8 cellular contexts compared by ENCODE assay signal in the genomic region with DNA sequence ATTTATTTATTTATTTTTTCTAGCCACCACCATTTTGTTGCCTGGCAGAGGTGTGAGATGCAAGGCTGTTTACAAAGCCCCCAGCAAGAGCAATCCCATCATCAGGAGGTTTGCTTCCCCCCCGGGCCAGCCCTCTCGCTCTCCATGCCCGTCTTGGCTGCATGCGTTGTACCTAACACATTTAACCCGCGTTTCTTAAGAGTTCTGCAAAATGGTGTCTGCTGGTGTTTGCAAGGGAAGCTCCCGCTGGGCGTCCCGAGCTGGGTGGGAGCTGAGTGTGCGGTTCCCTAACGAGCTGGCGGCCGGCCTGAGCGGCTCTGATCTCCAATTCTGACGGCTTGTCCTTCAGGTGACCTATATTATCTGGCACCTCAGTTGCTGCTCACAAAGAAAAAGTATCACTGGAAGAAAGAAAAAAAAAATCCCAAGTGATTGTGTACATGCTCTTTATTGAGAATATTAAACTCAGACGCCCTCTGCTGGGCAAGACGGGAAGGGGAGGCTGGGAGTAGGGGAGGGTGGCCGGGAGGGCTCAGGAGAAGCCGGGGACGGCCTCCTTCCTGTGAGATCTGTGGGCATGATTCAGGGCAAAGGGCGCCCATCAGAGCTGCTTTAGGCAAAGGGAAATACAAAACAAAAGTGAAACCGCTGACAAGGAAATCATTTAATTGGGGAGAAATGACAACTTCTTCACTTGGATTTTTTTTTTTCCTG.
DNase-seq lines count a peak whose midpoint lies in the region; ATAC-seq and TF ChIP-seq lines count a peak whose summit lies in the region.

No MANE protein-coding gene starts in this region.

- H2BK12ac ChIP-seq in H9 (ENCODE audit: insufficient read length, low read depth, low read length) = no peak overlapping the region

- no peak overlapping the region for H4K8ac ChIP-seq in H9 (replicated peaks; ENCODE audit: insufficient read length, low read depth, low read length)

- H3K4me3 Mint-ChIP-seq in H9 = peak overlapping the region; percentile 77 to 82
- peak overlapping the region; percentile 85 for H3K4me3 Mint-ChIP-seq in activated naive CD8-positive, alpha-beta T cell treated with anti-CD3 and anti-CD28 coated beads for 36 hours

- H3K4ac ChIP-seq in H9 (ENCODE audit: low read depth, low read length) = no peak overlapping the region

- H3K27ac ChIP-seq in H9 (ENCODE audit: insufficient read length, low read depth, low read length) (no peak overlapping the region), parathyroid adenoma (peak overlapping the region; percentile 96), tibial artery (peak overlapping the region; percentile 78 to 81)

- peak; percentile 92 for ATAC-seq in Right ventricle myocardium superior (ENCODE audit: poor library complexity)

- no peak overlapping the region for H2BK120ac ChIP-seq in H9 (ENCODE audit: low read depth, low read length, poor library complexity, severe bottlenecking)

- H4K5ac ChIP-seq in H9 (ENCODE audit: insufficient read length, low read depth, low read length) = no peak overlapping the region

- H2BK20ac ChIP-seq in H9 (ENCODE audit: low read depth, low read length, poor library complexity, severe bottlenecking) = no peak overlapping the region

- no peaks in the 10 kb centered on the region for H3K36me3 ChIP-seq in parathyroid adenoma (ENCODE audit: control insufficient read depth, insufficient read depth, low read length)
- no peaks in the 10 kb centered on the region for H3K36me3 ChIP-seq in tibial artery

- H3K79me1 ChIP-seq in H9 (ENCODE audit: insufficient read depth, low read depth, low read length, poor library complexity, severe bottlenecking) = no peaks in the 10 kb centered on the region

- no peak overlapping the region for H2BK15ac ChIP-seq in H9 (ENCODE audit: low read depth, low read length)

- WGBS in H9 (ENCODE audit: extremely low coverage, insufficient read length, low lambda C conversion rate) = no CpG with 5 or more reads among the region's 22 CpGs

- H3K27me3 Mint-ChIP-seq in H9 (ENCODE audit: low read depth) = no peaks in the 10 kb centered on the region; the same call in 1 of the 2 replicates
- H3K27me3 Mint-ChIP-seq in activated naive CD8-positive, alpha-beta T cell treated with anti-CD3 and anti-CD28 coated beads for 36 hours = no peaks in the 10 kb centered on the region

- no peak overlapping the region for H2BK5ac ChIP-seq in H9 (ENCODE audit: insufficient read length, low read length)

- no peak for TF ChIP-seq POLR2A in NB4 (IDR thresholded peaks at IDR 0.05; ENCODE audit: extremely low read depth, insufficient read length)

- no peak overlapping the region for H3K56ac ChIP-seq in H9 (ENCODE audit: insufficient read length, low read depth, low read length)

- peaks cover 7% of the 10 kb centered on the region in 2 experiments for H3K9me3 Mint-ChIP-seq in H9
- peaks cover 2% of the 10 kb centered on the region for H3K9me3 Mint-ChIP-seq in activated naive CD8-positive, alpha-beta T cell treated with anti-CD3 and anti-CD28 coated beads for 36 hours

- H2AFZ ChIP-seq in H9 (ENCODE audit: low read length) (no peak overlapping the region), parathyroid adenoma (peak overlapping the region; percentile 95)

- H3K4me2 ChIP-seq in H9 (ENCODE audit: insufficient read depth, insufficient read length, low read length) = peak overlapping the region; percentile 75
- H3K4me2 ChIP-seq in parathyroid adenoma (ENCODE audit: low read length) = peak overlapping the region; percentile 87

- peaks cover 4% of the 10 kb centered on the region for H3K9me3 ChIP-seq in H9 (ENCODE audit: control insufficient read depth, low read depth, low read length)
- no peaks in the 10 kb centered on the region for H3K9me3 ChIP-seq in parathyroid adenoma (ENCODE audit: control insufficient read depth, low read length)
- no peaks in the 10 kb centered on the region for H3K9me3 ChIP-seq in tibial artery

- H2AK5ac ChIP-seq in H9 (ENCODE audit: insufficient read length, low read length) = no peak overlapping the region

- H3K23ac ChIP-seq in H9 (ENCODE audit: insufficient read length, low read depth, low read length) = no peak overlapping the region

- DNase-seq in EL = peak; percentile 96
- DNase-seq in H9 = peak; percentile 87
- DNase-seq in NB4 (ENCODE audit: low read depth) = peak; percentile 97
- peak; percentile 85 for DNase-seq in SKM-1 treated with dmso at 0.1 percent for 144 hours (lab: John Stamatoyannopoulos, UW; ENCODE audit: unreplicated experiment)
- peak; percentile 89 for DNase-seq in activated naive CD8-positive, alpha-beta T cell treated with anti-CD3 and anti-CD28 coated beads for 36 hours
- DNase-seq in Right ventricle myocardium superior = peak; percentile 97
- DNase-seq in tibial artery = peak; percentile 97 to 99

- peak; percentile 92 for TF ChIP-seq CTCF in H9 (conservative IDR thresholded peaks at IDR 0.05)
- TF ChIP-seq CTCF in NB4 (IDR thresholded peaks at IDR 0.05; ENCODE audit: low read depth, low read length) = peak; percentile 82
- TF ChIP-seq CTCF in parathyroid adenoma (IDR thresholded peaks at IDR 0.05) = peak; percentile 95
- TF ChIP-seq CTCF in tibial artery (IDR thresholded peaks at IDR 0.05) = peak; percentile 90 to 92

- H3K36me3 Mint-ChIP-seq in H9 (ENCODE audit: insufficient read depth in 1 of 3, low read depth in 3 of 3) = peaks cover 5 to 7% (median 6%) of the 10 kb centered on the region in 3 experiments; a peak in 6 of 7 replicates
- H3K36me3 Mint-ChIP-seq in activated naive CD8-positive, alpha-beta T cell treated with anti-CD3 and anti-CD28 coated beads for 36 hours = peaks cover 6% of the 10 kb centered on the region

- H3K4me1 ChIP-seq in H9 (ENCODE audit: insufficient read depth, low read length) (peaks cover 8% of the 10 kb centered on the region; the same call in 1 of the 2 replicates), parathyroid adenoma (peaks cover 26% of the 10 kb centered on the region), tibial artery (peaks cover 4 to 33% (median 25%) of the 10 kb centered on the region in 4 donors)

- H3K9ac ChIP-seq in H9 (ENCODE audit: extremely low read depth, insufficient read length, low read length) = peak overlapping the region; percentile 65
- H3K9ac ChIP-seq in parathyroid adenoma = peak overlapping the region; percentile 38

- no peaks in the 10 kb centered on the region for H3K23me2 ChIP-seq in H9 (ENCODE audit: insufficient read length, low read depth, low read length, poor library complexity, severe bottlenecking)

- no peak overlapping the region for H4K91ac ChIP-seq in H9 (ENCODE audit: insufficient read length, low read depth, low read length)

- H3T11ph ChIP-seq in H9 (ENCODE audit: low read length) = no peak overlapping the region

- H3K14ac ChIP-seq in H9 (ENCODE audit: insufficient read depth, low read length) = 0 out of 2 replicates have a peak overlapping the region, but pooled peaks have one; percentile 72

- H3K27ac Mint-ChIP-seq in H9 = peak overlapping the region; percentile 59 to 98 (median 93)
- peak overlapping the region; percentile 92 for H3K27ac Mint-ChIP-seq in activated naive CD8-positive, alpha-beta T cell treated with anti-CD3 and anti-CD28 coated beads for 36 hours

- intact Hi-C loops in Right ventricle myocardium superior (cut with DNase I) (no loop called here), tibial artery (cut with DNase I; ENCODE audit: low total_unique reads) (loop anchor here (2.0 kb wide), 1 partner anchor 335 kb away; no protein-coding TSS in a partner anchor)

- H3K79me2 ChIP-seq in H9 (ENCODE audit: insufficient read depth, low read length) (no peaks in the 10 kb centered on the region), parathyroid adenoma (no peaks in the 10 kb centered on the region)

- no peaks in the 10 kb centered on the region for H3K27me3 ChIP-seq in H9 (ENCODE audit: insufficient read depth, low read length)
- no peaks in the 10 kb centered on the region for H3K27me3 ChIP-seq in parathyroid adenoma (ENCODE audit: control insufficient read depth, insufficient read depth, low read length)
- H3K27me3 ChIP-seq in tibial artery = no peaks in the 10 kb centered on the region

- peaks cover 46 to 55% of the 10 kb centered on the region in 2 experiments for H3K4me1 Mint-ChIP-seq in H9
- peaks cover 48% of the 10 kb centered on the region for H3K4me1 Mint-ChIP-seq in activated naive CD8-positive, alpha-beta T cell treated with anti-CD3 and anti-CD28 coated beads for 36 hours

- H3K4me3 ChIP-seq in NB4 (ENCODE audit: low read depth, low read length) (peak overlapping the region; percentile 66), parathyroid adenoma (ENCODE audit: low read depth, low read length) (peak overlapping the region; percentile 65), tibial artery (peak overlapping the region; percentile 66 to 71)

- H3K18ac ChIP-seq in H9 (ENCODE audit: insufficient read length, low read depth, low read length) = no peak overlapping the region

- H4K20me1 ChIP-seq in H9 (ENCODE audit: control insufficient read depth, insufficient read depth, insufficient read length) = no peaks in the 10 kb centered on the region
